10 cellular contexts compared by ENCODE assay signal in genomic region chr2:226137201-226137811, GRCh38.
A peak's percentile ranks its signal among the peaks of the same experiment; 100 is the strongest.
DNase-seq lines count a peak whose midpoint lies in the region; ATAC-seq, FAIRE-seq and TF ChIP-seq lines count a peak whose summit lies in the region.
"Had no signal": no experiment of that assay in that cellular context is flagged by ENCODE, and none has a peak within 500 bp of the region (broad histone marks: within the 10 kb centered on the region; RNA-seq: fewer than 3 reads in every experiment).

No MANE protein-coding gene starts in this region.

- H4K12ac ChIP-seq in trophoblast cell (ENCODE audit: low read depth, low read length): no peak overlapping the region

- no peak overlapping the region for H3K18ac ChIP-seq in trophoblast cell (ENCODE audit: low read length)

- H3K23ac ChIP-seq in trophoblast cell (ENCODE audit: low read length): no peak overlapping the region

- no peak overlapping the region for H2BK12ac ChIP-seq in trophoblast cell (ENCODE audit: low read length)

- H3K27ac Mint-ChIP-seq in astrocyte (ENCODE audit: unreplicated experiment) (peak overlapping the region; percentile 24), nephron progenitor cell (no peak overlapping the region)

- POLR2A ChIA-PET in GM10248 (lab: Yijun Ruan, JAX): no interaction called here

- peak; percentile 70 for ATAC-seq in GM18870 (IDR thresholded peaks at IDR 0.05; ENCODE audit: unreplicated experiment)
- peak; percentile 78 for ATAC-seq in HG03571 (IDR thresholded peaks at IDR 0.05; ENCODE audit: unreplicated experiment)

- H3K4me2 ChIP-seq in astrocyte (ENCODE audit: low read length) (no peak overlapping the region), trophoblast cell (ENCODE audit: low read length) (no peak overlapping the region)

- H3K9ac ChIP-seq in astrocyte (ENCODE audit: low read length): no peak overlapping the region
- H3K9ac ChIP-seq in trophoblast cell (ENCODE audit: low read length): no peak overlapping the region

- H3K4me3 Mint-ChIP-seq in astrocyte (ENCODE audit: unreplicated experiment): no peak overlapping the region
- no peak overlapping the region for H3K4me3 Mint-ChIP-seq in nephron progenitor cell

- CTCF ChIA-PET in GM10248 (lab: Yijun Ruan, JAX): interaction anchor here (0.9 to 1.5 kb wide), 2 partner anchors 14 to 102 kb away, joined by 3 read pairs; no protein-coding TSS in a partner anchor

- TF ChIP-seq CTCF in astrocyte (IDR thresholded peaks at IDR 0.05; ENCODE audit: insufficient read depth, low read depth, low read length) (no peak), nephron progenitor cell (IDR thresholded peaks at IDR 0.05) (no peak), GM10248 (IDR thresholded peaks at IDR 0.05; ENCODE audit: control extremely low read depth, extremely low read depth, low read depth, missing control alignments) (no peak)

- H3K4me3 ChIP-seq in astrocyte (ENCODE audit: insufficient read depth, low read depth, low read length) (no peak overlapping the region), trophoblast cell (ENCODE audit: low read depth, low read length) (no peak overlapping the region)

- peak; percentile 29 for DNase-seq in astrocyte (ENCODE audit: low read depth)
- peak; percentile 3 to 27 for DNase-seq in trophoblast cell
- DNase-seq in iPS-NIHi11 (ENCODE audit: low spot score): no peak
- no peak for DNase-seq in nephron progenitor cell
- no peak for DNase-seq in GM10248 (ENCODE audit: extremely low spot score)
- DNase-seq in DMS53 treated with DMSO at 0.1 percent for 48 hours (lab: John Stamatoyannopoulos, UW; ENCODE audit: unreplicated experiment): no peak
- DNase-seq: midbrain had no signal

- H3K4me1 ChIP-seq in astrocyte (ENCODE audit: insufficient read depth, low read length) (no peaks in the 10 kb centered on the region), trophoblast cell (ENCODE audit: control insufficient read depth in 1 of 2, insufficient read depth in 2 of 2, low read length in 2 of 2) (no peaks in the 10 kb centered on the region)

- no peak overlapping the region for H2AK5ac ChIP-seq in trophoblast cell (ENCODE audit: low read length)

- no peak overlapping the region for H2BK120ac ChIP-seq in trophoblast cell (ENCODE audit: insufficient read depth, low read length, poor library complexity)

- H2AFZ ChIP-seq in astrocyte (ENCODE audit: low read depth, low read length) (no peak overlapping the region), trophoblast cell (ENCODE audit: insufficient read depth, low read length, poor library complexity) (no peak overlapping the region)

- H3K9me3 ChIP-seq in astrocyte (ENCODE audit: insufficient read depth, low read depth, low read length) (no peaks in the 10 kb centered on the region), trophoblast cell (ENCODE audit: insufficient read depth, low read depth, low read length) (no peaks in the 10 kb centered on the region)

- H4K20me1 ChIP-seq in astrocyte (ENCODE audit: insufficient read depth, low read length): no peaks in the 10 kb centered on the region

- no peaks in the 10 kb centered on the region for H3K79me1 ChIP-seq in trophoblast cell (ENCODE audit: low read length)

- peaks cover 12% of the 10 kb centered on the region for H3K4me1 Mint-ChIP-seq in astrocyte (ENCODE audit: low read depth, unreplicated experiment)
- no peaks in the 10 kb centered on the region for H3K4me1 Mint-ChIP-seq in nephron progenitor cell

- H3K9me3 Mint-ChIP-seq in astrocyte (ENCODE audit: unreplicated experiment) (no peaks in the 10 kb centered on the region), nephron progenitor cell (no peaks in the 10 kb centered on the region)

- H3K27ac ChIP-seq in astrocyte (ENCODE audit: low read depth, low read length): no peak overlapping the region
- no peak overlapping the region for H3K27ac ChIP-seq in trophoblast cell (ENCODE audit: low read depth, low read length)

- H3K27me3 Mint-ChIP-seq in astrocyte (ENCODE audit: low read depth, unreplicated experiment) (no peaks in the 10 kb centered on the region), nephron progenitor cell (ENCODE audit: low read depth, poor library complexity) (no peaks in the 10 kb centered on the region)

- no peak for FAIRE-seq in astrocyte (lab: Jason Lieb, UNC)
- FAIRE-seq: G401.6 had no signal

- H3K27me3 ChIP-seq in astrocyte (ENCODE audit: insufficient read depth, low read length) (no peaks in the 10 kb centered on the region), trophoblast cell (ENCODE audit: insufficient read depth, low read length) (no peaks in the 10 kb centered on the region)

- WGBS in trophoblast cell (ENCODE audit: extremely low coverage, insufficient coverage, insufficient read length): no CpG with 5 or more reads among the region's 4 CpGs

- no peaks in the 10 kb centered on the region for H3K36me3 Mint-ChIP-seq in astrocyte (ENCODE audit: low read depth, unreplicated experiment)
- H3K36me3 Mint-ChIP-seq in nephron progenitor cell (ENCODE audit: low read depth): no peaks in the 10 kb centered on the region

- no peak overlapping the region for H4K8ac ChIP-seq in trophoblast cell (ENCODE audit: low read depth, low read length)

- no peak overlapping the region for H2BK5ac ChIP-seq in trophoblast cell (ENCODE audit: low read depth, low read length, poor library complexity)

- H4K91ac ChIP-seq in trophoblast cell (ENCODE audit: low read depth, low read length): no peak overlapping the region

- H3K4ac ChIP-seq in trophoblast cell (ENCODE audit: low read depth, low read length): no peak overlapping the region

- H3K79me2 ChIP-seq in astrocyte (ENCODE audit: insufficient read depth, low read length) (no peaks in the 10 kb centered on the region), trophoblast cell (ENCODE audit: control insufficient read depth, insufficient read depth, low read length, poor library complexity) (no peaks in the 10 kb centered on the region)

- H3K14ac ChIP-seq in trophoblast cell (ENCODE audit: low read length): no peak overlapping the region

- H3K36me3 ChIP-seq in astrocyte (ENCODE audit: insufficient read depth, low read length) (no peaks in the 10 kb centered on the region), trophoblast cell (ENCODE audit: control insufficient read depth in 1 of 2, insufficient read depth in 2 of 2, low read length in 2 of 2) (no peaks in the 10 kb centered on the region)

Comparison
In these comparisons a context has a peak if more than half of its experiments do, and no peak if none do; other contexts are left out.
1. DNase-seq: peak in astrocyte (single experiment) and trophoblast cell (2 of 2); none in iPS-NIHi11 (single experiment), nephron progenitor cell (single experiment), GM10248 (single experiment) and DMS53 treated with DMSO at 0.1 percent for 48 hours (single experiment).